In the genomic region with DNA sequence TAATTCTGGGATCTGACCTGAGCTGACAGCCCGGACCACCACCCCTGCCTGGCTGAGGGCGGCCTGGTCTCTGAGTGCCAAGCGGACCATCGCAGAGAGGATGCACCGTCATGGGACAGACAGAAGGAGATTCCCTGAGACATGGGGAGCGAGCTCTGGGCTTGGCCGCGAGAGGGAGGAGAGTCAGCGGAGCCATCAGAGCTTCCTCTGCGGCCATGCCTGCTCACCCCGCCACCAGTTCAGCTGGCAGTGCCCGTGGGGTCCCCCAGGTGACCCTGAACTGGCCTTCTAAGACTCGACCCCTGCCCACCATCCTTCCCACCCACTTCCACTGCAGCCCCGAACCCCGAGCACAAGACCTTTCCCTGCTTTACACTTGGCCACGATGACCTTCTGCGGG, we compare ENCODE assay signal across 25 cellular contexts.
"Had no signal": no experiment of that assay in that cellular context is flagged by ENCODE, and none has a peak within 500 bp of the region (broad histone marks: within the 10 kb centered on the region; RNA-seq: fewer than 3 reads in every experiment).

No MANE protein-coding gene starts in this region.

- H3K4me3 ChIP-seq: dorsolateral prefrontal cortex, gastrocnemius medialis, heart left ventricle, left lung, pancreas, right lobe of liver, smooth muscle cell, stomach, thyroid gland had no signal

- H3K27ac ChIP-seq: dorsolateral prefrontal cortex, epithelial cell of prostate, gastrocnemius medialis, heart left ventricle, left lung, neutrophil, pancreas, right lobe of liver, stomach, thyroid gland had no signal

- DNase-seq: dorsolateral prefrontal cortex; effector CD4-positive, alpha-beta T cell; foreskin fibroblast; gastrocnemius medialis; heart left ventricle; hippocampal formation; left cardiac atrium; mammary epithelial cell; mesendoderm; midbrain; naive thymus-derived CD4-positive, alpha-beta T cell; right lobe of liver; stimulated activated CD4-positive, alpha-beta T cell treated with anti-CD3 and anti-CD28 coated beads, Interleukin-2, amount 100 ng/mL, for 24 hours; stimulated activated CD4-positive, alpha-beta T cell treated with anti-CD3 and anti-CD28 coated beads, Interleukin-4, amount 100 ng/mL, for 24 hours; stimulated activated naive CD4-positive, alpha-beta T cell treated with Interleukin-2 at 50 U/mL for 16 hours; stomach; thyroid gland; trophoblast cell had no signal

- H3K27me3 ChIP-seq: neutrophil, pancreas, right lobe of liver, thyroid gland had no signal

- H3K4me1 ChIP-seq: gastrocnemius medialis, heart left ventricle, left lung, pancreas, right lobe of liver had no signal

- H3K9me3 ChIP-seq: gastrocnemius medialis, heart left ventricle, left lung, neutrophil, pancreas, right lobe of liver, thyroid gland had no signal

- H3K36me3 ChIP-seq: gastrocnemius medialis, heart left ventricle, left lung, neutrophil, pancreas, right lobe of liver, stomach, thyroid gland had no signal

- FAIRE-seq: colon, islet of Langerhans, pancreas had no signal
